8 cellular contexts compared by ENCODE assay signal in the genomic region with DNA sequence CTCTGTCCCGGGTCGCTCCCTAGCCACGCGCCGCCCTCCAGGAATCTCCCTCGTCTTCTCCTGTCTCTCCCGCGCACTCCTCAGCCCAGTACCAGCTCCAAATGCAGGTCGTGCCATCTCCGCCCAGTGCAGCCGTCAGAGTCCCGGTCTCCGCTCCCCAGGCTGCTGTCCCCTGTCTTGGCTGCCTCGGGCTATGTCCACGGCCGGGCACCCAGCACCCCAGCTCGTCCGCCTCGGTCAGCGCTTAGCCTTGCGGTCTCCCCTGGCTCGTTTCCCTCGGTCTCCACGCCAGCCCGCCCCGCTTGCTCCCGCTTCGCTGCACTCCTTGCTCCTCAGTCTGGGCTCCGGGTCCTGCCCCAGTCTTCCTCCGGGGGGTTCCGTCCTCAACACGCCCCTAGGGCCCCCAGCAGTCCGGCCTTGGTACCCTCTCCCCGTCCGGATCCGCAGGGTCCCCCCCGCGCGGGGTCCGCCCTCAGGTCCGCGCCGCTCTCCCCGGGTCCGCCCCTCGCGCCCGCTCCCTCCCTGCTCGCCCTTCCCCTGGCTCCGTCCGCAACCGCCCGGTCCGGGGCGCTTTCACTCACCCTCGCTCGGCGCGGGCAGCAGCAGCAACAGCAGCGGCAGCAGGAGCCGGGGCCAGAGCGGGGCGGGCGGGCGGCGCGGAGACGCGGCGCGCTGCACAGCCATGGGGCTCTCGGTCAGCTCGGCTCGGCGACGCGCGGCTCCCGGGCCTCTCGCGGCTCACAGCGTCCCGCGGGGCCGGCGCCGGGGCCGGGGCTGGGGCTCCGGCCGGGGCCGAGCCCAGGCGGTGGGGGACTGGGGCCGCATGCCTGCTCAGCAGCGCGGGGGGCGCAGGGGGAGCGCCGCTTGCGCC.
A peak's percentile ranks its signal among the peaks of the same experiment; 100 is the strongest.
DNase-seq lines count a peak whose midpoint lies in the region; ATAC-seq, FAIRE-seq and TF ChIP-seq lines count a peak whose summit lies in the region.

No MANE protein-coding gene starts in this region.

- in situ Hi-C loops in astrocyte of the spinal cord (cut with HindIII; ENCODE audit: low sequenced_read_pairs), result no loop called here

- DNase-seq in AG10803 (ENCODE audit: low read depth) (peak; percentile 22), HTR-8/SVneo (ENCODE audit: insufficient read length, low spot score) (peak; percentile 40), astrocyte of the spinal cord (ENCODE audit: low read depth, low spot score) (peak; percentile 20), iPS-NIHi7 (ENCODE audit: extremely low spot score) (peak; percentile 64), SHP77 (lab: John Stamatoyannopoulos, UW) (no peak), NCI-H226 (no peak)

- no peak overlapping the region for H3K27ac ChIP-seq in skin epidermis

- peak; percentile 16 for FAIRE-seq in HTR-8/SVneo (lab: Jason Lieb, UNC)

- H3K4me3 ChIP-seq in AG10803 (ENCODE audit: low read length) (peak overlapping the region; percentile 45), astrocyte of the spinal cord (ENCODE audit: low read depth, low read length) (peak overlapping the region; percentile 40), skin epidermis (peak overlapping the region; percentile 32 to 53 (median 42))

- TF ChIP-seq CTCF in AG10803 (conservative IDR thresholded peaks at IDR 0.05; ENCODE audit: low read length) (no peak), astrocyte of the spinal cord (IDR thresholded peaks at IDR 0.05; ENCODE audit: low read depth, low read length) (no peak)

- ATAC-seq in GM21737 (IDR thresholded peaks at IDR 0.05; ENCODE audit: unreplicated experiment), result no peak

Comparison
In these comparisons a context has a peak if more than half of its experiments do, and no peak if none do; other contexts are left out.
1. DNase-seq: peak in AG10803 (single experiment), HTR-8/SVneo (single experiment), astrocyte of the spinal cord (single experiment) and iPS-NIHi7 (single experiment); none in SHP77 (0 of 2) and NCI-H226 (single experiment).
2. Peak in every context shown above with its lines, with median percentiles within 50 percentile points of each other: H3K4me3 ChIP-seq.